In genomic region chr5:16931334-16932110, GRCh38 we compare ENCODE assay signal across 10 cellular contexts. TPM values are rescaled to one million over a fixed set of nuclear protein-coding genes. Genes with fewer than 3 reads are reported as not detected.
DNase-seq lines count a peak whose midpoint lies in the region; ATAC-seq and TF ChIP-seq lines count a peak whose summit lies in the region.
"Had no signal": no experiment of that assay in that cellular context is flagged by ENCODE, and none has a peak within 500 bp of the region (broad histone marks: within the 10 kb centered on the region; RNA-seq: fewer than 3 reads in every experiment).

No MANE protein-coding gene starts in this region.

- H3K27me3 ChIP-seq in body of pancreas (no peaks in the 10 kb centered on the region), mucosa of rectum (ENCODE audit: control insufficient read depth in 2 of 2, insufficient read depth in 2 of 2, low read length in 2 of 2) (peaks cover 2% of the 10 kb centered on the region in 2 donors), sigmoid colon (peaks cover 25 to 72% (median 50%) of the 10 kb centered on the region in 3 donors)

- ATAC-seq in body of pancreas (no peak), GM21723 (IDR thresholded peaks at IDR 0.05; ENCODE audit: unreplicated experiment) (no peak)

- 15 to 17% methylated on average over 5 of the region's 5 CpGs for WGBS in body of pancreas, 2 donors
- WGBS in sigmoid colon, 2 donors = 17 to 61% methylated on average over 5 of the region's 5 CpGs

- intact Hi-C loops in body of pancreas (cut with DNase I) (no loop called here), sigmoid colon (cut with DNase I) (loop anchor here (10.0 kb wide), 1 partner anchor 127 kb away; no protein-coding TSS in a partner anchor)

- H3K9ac ChIP-seq in mucosa of rectum (ENCODE audit: low read depth in 1 of 2, low read length in 2 of 2) = peak overlapping the region in 1 of 2 donors; percentile 30
- H3K9ac ChIP-seq: BLaER1 treated with 17β-estradiol and CSF1 and Interleukin-3, amounts not matched to agents 10 nM and 100 nM had no signal

- H3K27ac ChIP-seq in body of pancreas (peak overlapping the region in 3 of 4 donors; percentile 28 to 99 (median 39)), mucosa of rectum (ENCODE audit: low read depth in 2 of 2, low read length in 2 of 2) (peak overlapping the region; percentile 70 to 86), sigmoid colon (no peak overlapping the region)
- H3K27ac ChIP-seq: BLaER1 treated with 17β-estradiol and CSF1 and Interleukin-3, amounts not matched to agents 10 nM and 100 nM had no signal

- peak; percentile 53 for DNase-seq in Caki2 (ENCODE audit: low read depth)
- peak; percentile 93 for DNase-seq in NCI-H187 treated with DMSO at 0.1 percent for 48 hours (lab: John Stamatoyannopoulos, UW)
- peak; percentile 50 to 78 (median 72) for DNase-seq in body of pancreas
- no peak for DNase-seq in sigmoid colon
- DNase-seq in NK-92 (lab: John Stamatoyannopoulos, UW; ENCODE audit: unreplicated experiment) = no peak
- no peak for DNase-seq in NCI-H2227 treated with DMSO at 0.1 percent for 48 hours (lab: John Stamatoyannopoulos, UW)
- DNase-seq: activated CD4-positive, CD25-positive, alpha-beta regulatory T cell had no signal

- TF ChIP-seq CTCF in body of pancreas (IDR thresholded peaks at IDR 0.05) = peak in 2 of 7 experiments; percentile 10 to 31
- peak in 1 of 4 experiments; percentile 14 for TF ChIP-seq CTCF in sigmoid colon (IDR thresholded peaks at IDR 0.05)

- peaks cover 36% of the 10 kb centered on the region for H3K4me1 ChIP-seq in body of pancreas
- peaks cover 15 to 31% of the 10 kb centered on the region in 2 donors for H3K4me1 ChIP-seq in mucosa of rectum (ENCODE audit: control insufficient read depth in 2 of 2, insufficient read depth in 2 of 2, low read length in 2 of 2)
- peaks cover 0 to 25% (median 23%) of the 10 kb centered on the region in 4 donors for H3K4me1 ChIP-seq in sigmoid colon

- in situ Hi-C loops in Caki2 (cut with HindIII; ENCODE audit: low pct_unique_long_range_greater_than_20kb, low sequenced_read_pairs) = no loop called here

- H3K9me3 ChIP-seq in body of pancreas = no peaks in the 10 kb centered on the region
- H3K9me3 ChIP-seq in mucosa of rectum (ENCODE audit: control insufficient read depth in 2 of 2, low read length in 2 of 2) = no peaks in the 10 kb centered on the region
- H3K9me3 ChIP-seq in sigmoid colon = no peaks in the 10 kb centered on the region

- H3K4me3 ChIP-seq in body of pancreas (no peak overlapping the region), mucosa of rectum (ENCODE audit: low read length in 2 of 2) (no peak overlapping the region), sigmoid colon (no peak overlapping the region)
- H3K4me3 ChIP-seq: BLaER1 treated with 17β-estradiol and CSF1 and Interleukin-3, amounts not matched to agents 10 nM and 100 nM had no signal

- TF ChIP-seq POLR2A in body of pancreas (IDR thresholded peaks at IDR 0.05) (peak in 1 of 3 donors; percentile 24), sigmoid colon (IDR thresholded peaks at IDR 0.05) (no peak)

- no peak for TF ChIP-seq EP300 in sigmoid colon (IDR thresholded peaks at IDR 0.05)

- no peaks in the 10 kb centered on the region for H3K36me3 ChIP-seq in body of pancreas (replicated peaks in 1 of 2; ENCODE audit: insufficient read depth in 1 of 2, low read depth in 2 of 2)
- H3K36me3 ChIP-seq in mucosa of rectum (ENCODE audit: control insufficient read depth in 2 of 2, insufficient read depth in 2 of 2, low read length in 2 of 2) = peaks cover 0 to 2% of the 10 kb centered on the region in 2 donors
- no peaks in the 10 kb centered on the region for H3K36me3 ChIP-seq in sigmoid colon
- H3K36me3 ChIP-seq: BLaER1 treated with 17β-estradiol and CSF1 and Interleukin-3, amounts not matched to agents 10 nM and 100 nM had no signal

RNA-seq across cellular contexts. Expression of gene MYO10, which starts 4.6 kb away (rescaled TPM):
- 27.8 and 44.0 TPM in 2 replicates for total RNA-seq in Caki2 (2014; rRNA removed; shearing (Covaris generic); ENCODE audit: low replicate concordance)
- total RNA-seq in body of pancreas (100 to 1,000 TPM in 1 of 2 donors, 10 to 100 TPM in 1; 35.8 to 162 TPM), sigmoid colon (1 to 10 TPM; 3.9 to 8.3 (median 5.1) TPM)
- 10 to 100 TPM; 13.2 to 20.3 (median 15.4) TPM for polyA plus RNA-seq in sigmoid colon

Comparison
In these comparisons a context has a peak if more than half of its experiments do, and no peak if none do; other contexts are left out.
1. DNase-seq: peak in Caki2 (single experiment), NCI-H187 treated with DMSO at 0.1 percent for 48 hours (single experiment) and body of pancreas (4 of 4); none in sigmoid colon (single experiment), NK-92 (single experiment) and NCI-H2227 treated with DMSO at 0.1 percent for 48 hours (single experiment).
2. H3K27ac ChIP-seq: peak in body of pancreas (3 of 4) and mucosa of rectum (2 of 2); none in sigmoid colon (0 of 4).